2 cellular contexts compared by ENCODE assay signal in the genomic region with DNA sequence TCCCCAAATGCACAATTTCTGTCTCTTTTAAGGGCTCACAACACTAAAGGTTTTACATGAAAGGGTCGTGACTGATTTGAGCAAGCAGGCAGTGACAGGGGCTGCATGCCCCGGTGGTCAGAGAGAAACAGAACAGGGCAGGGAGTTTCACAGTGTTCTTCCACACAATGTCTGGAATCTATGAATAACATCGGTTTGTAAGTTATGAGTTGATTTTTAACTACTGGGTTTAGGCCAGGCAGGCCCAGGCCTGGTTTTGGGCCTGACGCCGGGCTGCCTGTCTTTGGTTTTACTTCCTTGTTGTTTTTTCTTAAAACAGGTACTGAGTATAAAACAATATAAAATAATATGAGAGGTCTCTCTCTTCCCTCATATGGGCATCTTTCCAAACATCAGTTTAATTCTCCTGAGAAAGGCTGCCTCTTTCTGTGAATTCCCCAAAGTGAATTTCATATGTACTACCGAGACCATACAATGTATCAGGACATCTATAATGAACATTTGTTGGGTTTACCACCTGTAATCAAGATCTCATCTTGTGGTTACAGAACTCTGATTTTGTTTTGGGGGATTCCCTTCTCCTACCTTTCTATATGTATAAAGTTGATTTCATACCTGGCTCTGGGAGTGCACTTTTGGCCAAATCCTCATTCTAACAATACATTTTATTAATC.
TF ChIP-seq lines count a peak whose summit lies in the region.

No MANE protein-coding gene starts in this region.

TF ChIP-seq in IMR-90, 13 proteins besides CTCF, POLR2A, EP300 and RAD21:
- TF ChIP-seq BHLHE40 (IDR thresholded peaks at IDR 0.05; ENCODE audit: low read depth, low read length) (no peak), MAZ (IDR thresholded peaks at IDR 0.05; ENCODE audit: borderline replicate concordance, low read depth, low read length) (no peak), SMC3 (IDR thresholded peaks at IDR 0.05; ENCODE audit: low read depth, low read length) (no peak), CEBPB (IDR thresholded peaks at IDR 0.05; ENCODE audit: low read depth, low read length) (no peak), RCOR1 (IDR thresholded peaks at IDR 0.05; ENCODE audit: insufficient replicate concordance, low read length) (no peak)
- TF ChIP-seq, protein P1, sequence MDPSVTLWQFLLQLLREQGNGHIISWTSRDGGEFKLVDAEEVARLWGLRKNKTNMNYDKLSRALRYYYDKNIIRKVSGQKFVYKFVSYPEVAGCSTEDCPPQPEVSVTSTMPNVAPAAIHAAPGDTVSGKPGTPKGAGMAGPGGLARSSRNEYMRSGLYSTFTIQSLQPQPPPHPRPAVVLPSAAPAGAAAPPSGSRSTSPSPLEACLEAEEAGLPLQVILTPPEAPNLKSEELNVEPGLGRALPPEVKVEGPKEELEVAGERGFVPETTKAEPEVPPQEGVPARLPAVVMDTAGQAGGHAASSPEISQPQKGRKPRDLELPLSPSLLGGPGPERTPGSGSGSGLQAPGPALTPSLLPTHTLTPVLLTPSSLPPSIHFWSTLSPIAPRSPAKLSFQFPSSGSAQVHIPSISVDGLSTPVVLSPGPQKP (IDR thresholded peaks at IDR 0.05; ENCODE audit: borderline replicate concordance, low read depth, low read length): no peak

TF ChIP-seq in HepG2, 621 proteins besides CTCF, POLR2A, EP300 and RAD21:
- TF ChIP-seq NFE2L2 (IDR thresholded peaks at IDR 0.05; ENCODE audit: low read length): no peak
